In genomic region chr16:49838361-49838638, GRCh38 we compare ENCODE assay signal across 15 cellular contexts. TPM values are rescaled to one million over a fixed set of nuclear protein-coding genes. Genes with fewer than 3 reads are reported as not detected.
DNase-seq lines count a peak whose midpoint lies in the region; ATAC-seq, FAIRE-seq and TF ChIP-seq lines count a peak whose summit lies in the region.
"Had no signal": no experiment of that assay in that cellular context is flagged by ENCODE, and none has a peak within 500 bp of the region (broad histone marks: within the 10 kb centered on the region; RNA-seq: fewer than 3 reads in every experiment).

No MANE protein-coding gene starts in this region.

- H3K9me3 ChIP-seq in Peyer's patch, result no peaks in the 10 kb centered on the region
- no peaks in the 10 kb centered on the region for H3K9me3 ChIP-seq in endodermal cell (ENCODE audit: control insufficient read depth, low read length)
- no peaks in the 10 kb centered on the region for H3K9me3 ChIP-seq in mesodermal cell (ENCODE audit: control insufficient read depth, low read length)
- no peaks in the 10 kb centered on the region for H3K9me3 ChIP-seq in testis
- no peaks in the 10 kb centered on the region for H3K9me3 ChIP-seq in MG63
- no peaks in the 10 kb centered on the region for H3K9me3 ChIP-seq in pancreas
- H3K9me3 ChIP-seq: BE2C had no signal

- no peak for FAIRE-seq in pancreas (lab: Jason Lieb, UNC)
- FAIRE-seq: TTC549 had no signal

- DNase-seq in Peyer's patch, result no peak
- DNase-seq in endodermal cell, result no peak
- no peak for DNase-seq in testis
- no peak for DNase-seq in MG63
- no peak for DNase-seq in middle frontal gyrus (ENCODE audit: extremely low spot score, low spot score)
- no peak for DNase-seq in pancreas
- DNase-seq: activated CD4-positive, alpha-beta T cell treated with anti-CD3 and anti-CD28 coated beads, Interleukin-2, amount 50 U/mL, for 48 hours; BE2C; foreskin fibroblast; NCI-H2171 treated with DMSO at 0.1 percent for 48 hours had no signal

- no peak overlapping the region for H3K27ac Mint-ChIP-seq in endodermal cell
- H3K27ac Mint-ChIP-seq: activated T-helper 17 cell treated with anti-CD3 and anti-CD28 coated beads, Interleukin-2, amount 50 U/mL, for 72 hours had no signal

- no peaks in the 10 kb centered on the region for H3K36me3 ChIP-seq in Peyer's patch
- H3K36me3 ChIP-seq in endodermal cell (ENCODE audit: control insufficient read depth, insufficient read depth, low read length), result no peaks in the 10 kb centered on the region
- no peaks in the 10 kb centered on the region for H3K36me3 ChIP-seq in mesodermal cell (ENCODE audit: control insufficient read depth, insufficient read depth, low read length)
- no peaks in the 10 kb centered on the region for H3K36me3 ChIP-seq in testis (ENCODE audit: low read depth, missing control alignments)
- H3K36me3 ChIP-seq in MG63, result no peaks in the 10 kb centered on the region
- no peaks in the 10 kb centered on the region for H3K36me3 ChIP-seq in pancreas
- H3K36me3 ChIP-seq: BE2C had no signal

- 53 to 84% methylated on average over 5 to 17 of the region's 17 CpGs for WGBS in endodermal cell (ENCODE audit: insufficient coverage in 1 of 2, insufficient read length in 1 of 2), 2 experiments
- WGBS in mesodermal cell (ENCODE audit: insufficient coverage in 2 of 2), 2 experiments, result 41 to 42% methylated on average over 17 of the region's 17 CpGs
- WGBS in testis, 2 donors, result 40 to 45% methylated on average over 9 to 14 of the region's 17 CpGs
- 70 to 75% methylated on average over 16 to 17 of the region's 17 CpGs for WGBS in pancreas, 2 donors

- TF ChIP-seq POLR2A in Peyer's patch (IDR thresholded peaks at IDR 0.05) (no peak), testis (IDR thresholded peaks at IDR 0.05) (no peak)

- H3K4me1 Mint-ChIP-seq in endodermal cell, result peaks cover 44% of the 10 kb centered on the region
- H3K4me1 Mint-ChIP-seq: activated T-helper 17 cell treated with anti-CD3 and anti-CD28 coated beads, Interleukin-2, amount 50 U/mL, for 72 hours had no signal

- no peaks in the 10 kb centered on the region for H3K36me3 Mint-ChIP-seq in endodermal cell (ENCODE audit: low read depth)

- peak overlapping the region; percentile 22 to 66 (median 56) for H3K27ac ChIP-seq in Peyer's patch
- H3K27ac ChIP-seq in endodermal cell (ENCODE audit: low read depth, low read length), result peak overlapping the region; percentile 83
- H3K27ac ChIP-seq in mesodermal cell (ENCODE audit: low read depth, low read length, severe bottlenecking), result no peak overlapping the region
- peak overlapping the region; percentile 72 to 87 for H3K27ac ChIP-seq in testis
- H3K27ac ChIP-seq in pancreas, result no peak overlapping the region

- peak overlapping the region in 3 of 4 donors; percentile 2 to 25 (median 24) for H3K4me3 ChIP-seq in Peyer's patch
- H3K4me3 ChIP-seq in endodermal cell (ENCODE audit: low read length), result no peak overlapping the region
- H3K4me3 ChIP-seq in mesodermal cell (ENCODE audit: extremely low read depth, insufficient read depth, low read length, poor library complexity, severe bottlenecking), result peak overlapping the region; percentile 11
- peak overlapping the region; percentile 37 to 38 for H3K4me3 ChIP-seq in testis
- H3K4me3 ChIP-seq in MG63, result no peak overlapping the region
- H3K4me3 ChIP-seq in pancreas, result no peak overlapping the region

- H3K4me3 Mint-ChIP-seq in endodermal cell, result peak overlapping the region; percentile 33
- H3K4me3 Mint-ChIP-seq: activated T-helper 17 cell treated with anti-CD3 and anti-CD28 coated beads, Interleukin-2, amount 50 U/mL, for 72 hours had no signal

- no peaks in the 10 kb centered on the region for H3K27me3 Mint-ChIP-seq in endodermal cell (ENCODE audit: insufficient read depth)

- H3K4me1 ChIP-seq in Peyer's patch (peaks cover 0 to 33% (median 3%) of the 10 kb centered on the region in 4 donors), endodermal cell (ENCODE audit: control insufficient read depth, insufficient read depth, low read length) (peaks cover 23% of the 10 kb centered on the region), mesodermal cell (ENCODE audit: control insufficient read depth, insufficient read depth, low read length, poor library complexity, severe bottlenecking) (peaks cover 56% of the 10 kb centered on the region), testis (peaks cover 45% of the 10 kb centered on the region), pancreas (no peaks in the 10 kb centered on the region)

- H3K9ac ChIP-seq in endodermal cell (ENCODE audit: extremely low read depth, low read length, poor library complexity, severe bottlenecking), result no peak overlapping the region

- ATAC-seq in GM19023 (IDR thresholded peaks at IDR 0.05; ENCODE audit: unreplicated experiment) (no peak), pancreas (no peak)
- ATAC-seq: activated T-helper 17 cell treated with anti-CD3 and anti-CD28 coated beads, Interleukin-2, amount 50 U/mL, for 72 hours had no signal

- no peaks in the 10 kb centered on the region for H3K9me3 Mint-ChIP-seq in endodermal cell
- H3K9me3 Mint-ChIP-seq: activated T-helper 17 cell treated with anti-CD3 and anti-CD28 coated beads, Interleukin-2, amount 50 U/mL, for 72 hours had no signal

- intact Hi-C loops in testis (cut with DNase I; ENCODE audit: low total_unique reads) (no loop called here), pancreas (cut with DNase I) (no loop called here)

- TF ChIP-seq CTCF in Peyer's patch (IDR thresholded peaks at IDR 0.05), result no peak
- no peak for TF ChIP-seq CTCF in endodermal cell (conservative IDR thresholded peaks at IDR 0.05)
- TF ChIP-seq CTCF in testis (IDR thresholded peaks at IDR 0.05), result no peak
- no peak for TF ChIP-seq CTCF in pancreas (IDR thresholded peaks at IDR 0.05)

- H3K27me3 ChIP-seq in Peyer's patch (peaks cover 0 to 6% of the 10 kb centered on the region in 2 donors), endodermal cell (ENCODE audit: control insufficient read depth, insufficient read depth, low read length, poor library complexity, severe bottlenecking) (no peaks in the 10 kb centered on the region), testis (no peaks in the 10 kb centered on the region), MG63 (no peaks in the 10 kb centered on the region), pancreas (no peaks in the 10 kb centered on the region)
- H3K27me3 ChIP-seq: BE2C had no signal

RNA-seq across cellular contexts. Expression of gene ZNF423, which starts 17.6 kb away (rescaled TPM):
- 10 to 100 TPM in 1 of 4 donors, 1 to 10 TPM in 3; 1.4 to 20.6 (median 4.7) TPM for total RNA-seq in Peyer's patch
- total RNA-seq in endodermal cell, result 10 to 100 TPM; 30.3 to 41.9 TPM
- 58.6 TPM for polyA plus RNA-seq in endodermal cell (2013, experiment 1 of 2)
- polyA plus RNA-seq in endodermal cell (2013, experiment 2 of 2), result 54.0 TPM
- polyA plus RNA-seq in mesodermal cell (2013, experiment 1 of 2), result 20.3 TPM
- polyA plus RNA-seq in mesodermal cell (2013, experiment 2 of 2), result 16.5 TPM
- 10 to 100 TPM; 12.1 to 19.0 TPM for total RNA-seq in testis
- polyA plus RNA-seq in testis (ENCODE audit: insufficient read depth, low read depth, low replicate concordance), result 8.9 TPM
- total RNA-seq in MG63 (2014; rRNA removed; shearing (Covaris generic); ENCODE audit: low replicate concordance), result 0.07 TPM in 1 of 2 replicates, not detected in the other
- 1 to 10 TPM; 2.9 to 5.1 (median 3.2) TPM for total RNA-seq in pancreas
- polyA plus RNA-seq in pancreas, result 1 to 10 TPM in 1 of 2 donors, under 1 TPM in 1; 0.61 to 2.4 TPM
- total RNA-seq: activated T-helper 17 cell treated with anti-CD3 and anti-CD28 coated beads, Interleukin-2, amount 50 U/mL, for 72 hours; SK-MEL-5 had no signal

Comparison
In these comparisons a context has a peak if more than half of its experiments do, and no peak if none do; other contexts are left out.
1. H3K27ac ChIP-seq: peak in Peyer's patch (4 of 4), endodermal cell (single experiment) and testis (2 of 2); none in mesodermal cell (single experiment) and pancreas (0 of 4).
2. H3K4me3 ChIP-seq: peak in Peyer's patch (3 of 4), mesodermal cell (single experiment) and testis (2 of 2); none in endodermal cell (single experiment), MG63 (single experiment) and pancreas (0 of 4).